ENCODE assay signal across 8 cellular contexts in the genomic region with DNA sequence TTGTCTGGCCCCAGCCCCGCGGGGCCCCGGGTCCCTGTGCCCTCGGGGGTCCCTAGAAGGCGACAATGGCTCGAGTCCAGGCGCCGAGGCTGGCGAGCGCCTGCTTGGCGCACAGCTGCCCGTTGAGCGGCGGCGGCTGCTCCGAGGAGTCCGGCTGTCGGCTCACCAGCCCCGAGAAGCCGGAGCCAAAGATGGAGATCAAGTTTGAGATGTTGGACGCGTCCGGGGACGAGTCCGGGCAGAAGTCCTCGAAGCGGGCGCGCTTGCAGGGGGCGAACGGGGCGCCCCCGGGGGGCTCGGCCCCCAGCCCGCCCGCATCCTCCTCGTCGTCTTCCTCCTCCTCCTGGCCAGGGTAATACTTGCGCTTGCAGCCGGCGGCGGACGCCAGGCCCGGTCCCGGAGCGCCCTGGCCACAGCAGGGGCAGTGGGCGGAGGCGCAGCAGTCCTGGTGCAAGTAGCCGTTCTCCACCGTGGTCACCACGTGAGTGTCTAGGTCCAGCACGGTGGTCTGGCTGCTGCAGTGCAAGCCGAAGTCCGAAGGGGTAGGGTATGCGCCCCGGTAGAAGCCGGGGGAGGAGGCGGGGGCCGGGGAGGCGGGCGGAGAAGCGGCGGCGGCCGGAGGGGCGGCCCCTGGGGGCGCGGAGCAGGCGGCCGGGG. TPM values are rescaled to one million over a fixed set of nuclear protein-coding genes. Genes with fewer than 3 reads are reported as not detected.
A peak's percentile ranks its signal among the peaks of the same experiment; 100 is the strongest.
DNase-seq lines count a peak whose midpoint lies in the region; ATAC-seq and TF ChIP-seq lines count a peak whose summit lies in the region.

No MANE protein-coding gene starts in this region.

- H3F3A ChIP-seq in neural progenitor cell (ENCODE audit: low read depth), result peaks cover 46% of the 10 kb centered on the region

- TF ChIP-seq POLR2A in HCT116 (IDR thresholded peaks at IDR 0.05; ENCODE audit: borderline replicate concordance, extremely low read depth, insufficient read depth, insufficient read length), result no peak

- H3K9me3 Mint-ChIP-seq in CD14-positive monocyte (peaks cover 0 to 1% (median 0%) of the 10 kb centered on the region in 7 donors), activated B cell treated with CpG ODN at 0.5 μM for 24 hours (no peaks in the 10 kb centered on the region), neural progenitor cell (no peaks in the 10 kb centered on the region)

- H3K27me3 ChIP-seq in HCT116 (ENCODE audit: insufficient read depth, low read length) (no peaks in the 10 kb centered on the region), neural progenitor cell (peaks cover 38% of the 10 kb centered on the region)

- CTCF ChIA-PET in HCT116 (lab: Charles Lee) (interaction anchor here (0.9 to 1.4 kb wide), 3 partner anchors 34 to 38 kb away, joined by 3 to 6 read pairs (median 3); no protein-coding TSS in a partner anchor), activated B cell treated with CpG ODN at 0.5 μM for 24 hours (lab: Charles Lee) (interaction anchor here (1.4 to 4.8 kb wide), 4 partner anchors 35 to 45 kb away, joined by 3 to 84 read pairs (median 8); no protein-coding TSS in a partner anchor)

- no peaks in the 10 kb centered on the region for H3K9me2 ChIP-seq in HCT116 (ENCODE audit: insufficient read depth)

- H3K4me1 ChIP-seq in HCT116 (ENCODE audit: control insufficient read depth in 1 of 2, insufficient read depth in 2 of 2, low read length in 2 of 2) (peaks cover 56 to 80% of the 10 kb centered on the region in 2 experiments), neural progenitor cell (peaks cover 29% of the 10 kb centered on the region)

- intact Hi-C loops in CD14-positive monocyte (cut with micrococcal nuclease) (loop anchor here (5.0 to 10.0 kb wide), 5 partner anchors 40 to 450 kb away; partner anchors contain the start of gene NTMT1 (in 1 of the 2)), HCT116 (cut with micrococcal nuclease) (loop anchor here (2.0 to 5.0 kb wide), 2 partner anchors 380 to 440 kb away; no protein-coding TSS in a partner anchor), activated B cell treated with CpG ODN at 0.5 μM for 24 hours (cut with micrococcal nuclease) (loop anchor here (1.0 to 10.0 kb wide), 5 partner anchors 38 to 238 kb away; partner anchors contain the start of gene CRAT)

- no peak for TF ChIP-seq RAD21 in HCT116 (IDR thresholded peaks at IDR 0.05; ENCODE audit: low read depth)

- TSS peak; percentile 93 for BruUV-seq in HCT116 (replicated peaks; lab: Mats Ljungman, UMichigan)

- H3K4me2 ChIP-seq in HCT116 (ENCODE audit: low read length) (peak overlapping the region; percentile 99), neural progenitor cell (peak overlapping the region; percentile 97)

- H3K4me3 ChIP-seq in HCT116 (replicated peaks in 1 of 2; ENCODE audit: low read depth in 1 of 2, low read length in 2 of 2) (peak overlapping the region; percentile 79 to 92), neural progenitor cell (peak overlapping the region; percentile 76)

- DNase-seq in CD14-positive monocyte (ENCODE audit: low spot score), result no peak
- no peak for DNase-seq in HCT116 (ENCODE audit: low read depth, low spot score)
- peak; percentile 43 for DNase-seq in activated B cell treated with CpG ODN at 0.5 μM for 24 hours
- peak; percentile 29 for DNase-seq in fibroblast of gingiva (ENCODE audit: low read depth)
- DNase-seq in neural progenitor cell (ENCODE audit: low spot score), result peak; percentile 75

- H3K9ac ChIP-seq in HCT116 (ENCODE audit: low read length) (peak overlapping the region; percentile 89), neural progenitor cell (peak overlapping the region; percentile 8)

- H3K36me3 Mint-ChIP-seq in CD14-positive monocyte, result no peaks in the 10 kb centered on the region
- H3K36me3 Mint-ChIP-seq in activated B cell treated with CpG ODN at 0.5 μM for 24 hours (ENCODE audit: low read depth), result no peaks in the 10 kb centered on the region
- H3K36me3 Mint-ChIP-seq in neural progenitor cell, result no peaks in the 10 kb centered on the region

- no peak for ATAC-seq in HCT116
- no peak for ATAC-seq in activated B cell treated with CpG ODN at 0.5 μM for 24 hours (ENCODE audit: low read depth)
- ATAC-seq in GM18870 (IDR thresholded peaks at IDR 0.05; ENCODE audit: unreplicated experiment), result no peak
- no peak for ATAC-seq in GM19351 (IDR thresholded peaks at IDR 0.05; ENCODE audit: unreplicated experiment)
- ATAC-seq in GM21528 (IDR thresholded peaks at IDR 0.05; ENCODE audit: low FRiP score, unreplicated experiment), result no peak

- H3K27me3 Mint-ChIP-seq in CD14-positive monocyte (ENCODE audit: low read depth in 3 of 3) (peaks cover 9 to 24% (median 17%) of the 10 kb centered on the region in 3 donors), activated B cell treated with CpG ODN at 0.5 μM for 24 hours (peaks cover 20% of the 10 kb centered on the region), neural progenitor cell (ENCODE audit: insufficient read depth, low read depth) (peaks cover 11% of the 10 kb centered on the region)

- peaks cover 16% of the 10 kb centered on the region for H3K4me1 Mint-ChIP-seq in CD14-positive monocyte
- peaks cover 23% of the 10 kb centered on the region for H3K4me1 Mint-ChIP-seq in activated B cell treated with CpG ODN at 0.5 μM for 24 hours
- peaks cover 44% of the 10 kb centered on the region for H3K4me1 Mint-ChIP-seq in neural progenitor cell

- H3K4me3 Mint-ChIP-seq in CD14-positive monocyte (peak overlapping the region; percentile 90 to 92), activated B cell treated with CpG ODN at 0.5 μM for 24 hours (peak overlapping the region; percentile 72), neural progenitor cell (peak overlapping the region; percentile 95)

- RAD21 ChIA-PET in HCT116 (lab: Charles Lee; ENCODE audit: low non-redundant PET in 1 of 2, low total read pairs in 2 of 2, uncharacterized antibody in 2 of 2, unreplicated experiment in 2 of 2), result interaction anchor here in 1 of 2 experiments (0.6 kb wide), 1 partner anchor 327 kb away, joined by 3 read pairs; no protein-coding TSS in a partner anchor

- H3K79me2 ChIP-seq in HCT116 (ENCODE audit: insufficient read depth, low read length) (peaks cover 18% of the 10 kb centered on the region), neural progenitor cell (ENCODE audit: low read depth) (peaks cover 18% of the 10 kb centered on the region)

- H4K20me1 ChIP-seq in HCT116 (ENCODE audit: insufficient read depth) (no peaks in the 10 kb centered on the region), neural progenitor cell (ENCODE audit: low read depth) (peaks cover 14% of the 10 kb centered on the region)

- no peak overlapping the region for H2AFZ ChIP-seq in HCT116 (ENCODE audit: low read depth, low read length, poor library complexity, severe bottlenecking)
- H2AFZ ChIP-seq in neural progenitor cell (replicated peaks), result no peak overlapping the region

- H3K36me3 ChIP-seq in HCT116 (ENCODE audit: control insufficient read depth in 1 of 2, insufficient read depth in 2 of 2, low read length in 2 of 2) (0 out of 4 replicates have a peak, but pooled peaks cover 0 to 4% of the 10 kb centered on the region in 2 experiments), neural progenitor cell (no peaks in the 10 kb centered on the region)

- H3K27ac Mint-ChIP-seq in CD14-positive monocyte, result peak overlapping the region; percentile 68 to 93 (median 82)
- H3K27ac Mint-ChIP-seq in activated B cell treated with CpG ODN at 0.5 μM for 24 hours, result no peak overlapping the region
- H3K27ac Mint-ChIP-seq in neural progenitor cell, result peak overlapping the region; percentile 90

- no peaks in the 10 kb centered on the region for H3K9me3 ChIP-seq in HCT116 (ENCODE audit: control insufficient read depth in 1 of 2, insufficient read depth in 1 of 2, low read depth in 1 of 2, low read length in 2 of 2)
- H3K9me3 ChIP-seq in neural progenitor cell (ENCODE audit: low read depth), result no peaks in the 10 kb centered on the region

- TF ChIP-seq CTCF in CD14-positive monocyte (IDR thresholded peaks at IDR 0.05) (no peak), HCT116 (IDR thresholded peaks at IDR 0.05 in 2 of 3, conservative IDR thresholded peaks at IDR 0.05 in 1 of 3; ENCODE audit: borderline replicate concordance in 1 of 3, insufficient read depth in 1 of 3, low read depth in 2 of 3, low read length in 2 of 3) (no peak), activated B cell treated with CpG ODN at 0.5 μM for 24 hours (IDR thresholded peaks at IDR 0.05) (no peak), neural progenitor cell (IDR thresholded peaks at IDR 0.05) (no peak)

- POLR2A ChIA-PET in HCT116 (lab: Charles Lee) (interaction anchor here (0.6 to 2.1 kb wide), 14 partner anchors 10 to 432 kb away, joined by 3 to 28 read pairs (median 10); no protein-coding TSS in a partner anchor), activated B cell treated with CpG ODN at 0.5 μM for 24 hours (lab: Charles Lee) (interaction anchor here (0.5 to 1.7 kb wide), 4 partner anchors 36 to 1174 kb away, joined by 3 to 26 read pairs (median 8); partner anchors contain the start of gene NTMT1)

- H3K27ac ChIP-seq in HCT116 (ENCODE audit: low read depth, low read length) (peak overlapping the region; percentile 98), neural progenitor cell (no peak overlapping the region)

TF ChIP-seq in HCT116, 20 proteins besides CTCF, POLR2A, EP300 and RAD21:
- TF ChIP-seq CBX3 (IDR thresholded peaks at IDR 0.05; ENCODE audit: low read depth) (no peak), YY1 (IDR thresholded peaks at IDR 0.05; ENCODE audit: extremely low read depth, insufficient replicate concordance, low read depth, low read length) (no peak), EGR1 (IDR thresholded peaks at IDR 0.05; ENCODE audit: low read depth) (no peak), FOSL1 (IDR thresholded peaks at IDR 0.05; ENCODE audit: low read depth) (no peak), ZNF274 (IDR thresholded peaks at IDR 0.05; ENCODE audit: low read depth, low read length) (no peak), POLR2AphosphoS5 (IDR thresholded peaks at IDR 0.05; ENCODE audit: low read depth, low read length) (no peak), ELF1 (IDR thresholded peaks at IDR 0.05; ENCODE audit: borderline replicate concordance, low read depth) (no peak), JUND (IDR thresholded peaks at IDR 0.05) (no peak), CEBPB (IDR thresholded peaks at IDR 0.05; ENCODE audit: low read depth) (no peak), EZH2phosphoT487 (IDR thresholded peaks at IDR 0.05; ENCODE audit: borderline replicate concordance) (no peak)
- TF ChIP-seq, protein P1, sequence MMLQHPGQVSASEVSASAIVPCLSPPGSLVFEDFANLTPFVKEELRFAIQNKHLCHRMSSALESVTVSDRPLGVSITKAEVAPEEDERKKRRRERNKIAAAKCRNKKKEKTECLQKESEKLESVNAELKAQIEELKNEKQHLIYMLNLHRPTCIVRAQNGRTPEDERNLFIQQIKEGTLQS (IDR thresholded peaks at IDR 0.05), result no peak

RNA-seq across cellular contexts. Expression of gene IER5L, which starts 1.1 kb away (rescaled TPM):
- under 1 TPM; 0.36 to 0.79 TPM for polyA plus RNA-seq in CD14-positive monocyte
- total RNA-seq in HCT116 (2021; ENCODE audit: unreplicated experiment) (195 TPM), activated B cell treated with CpG ODN at 0.5 μM for 24 hours (1.9 and 2.1 TPM in 2 replicates), neural progenitor cell (ENCODE audit: low replicate concordance) (12.2 and 32.7 TPM in 2 replicates)
- 89.2 and 104 TPM in 2 replicates for polyA plus RNA-seq in HCT116 (2012)

Comparison
In these comparisons a context has a peak if more than half of its experiments do, and no peak if none do; other contexts are left out.
1. DNase-seq: peak in activated B cell treated with CpG ODN at 0.5 μM for 24 hours (single experiment), fibroblast of gingiva (single experiment) and neural progenitor cell (single experiment); none in CD14-positive monocyte (single experiment) and HCT116 (single experiment).
2. Peak in every context shown above with its lines, with median percentiles within 50 percentile points of each other: H3K4me3 Mint-ChIP-seq.